1 cellular context compared by ENCODE assay signal in the genomic region with DNA sequence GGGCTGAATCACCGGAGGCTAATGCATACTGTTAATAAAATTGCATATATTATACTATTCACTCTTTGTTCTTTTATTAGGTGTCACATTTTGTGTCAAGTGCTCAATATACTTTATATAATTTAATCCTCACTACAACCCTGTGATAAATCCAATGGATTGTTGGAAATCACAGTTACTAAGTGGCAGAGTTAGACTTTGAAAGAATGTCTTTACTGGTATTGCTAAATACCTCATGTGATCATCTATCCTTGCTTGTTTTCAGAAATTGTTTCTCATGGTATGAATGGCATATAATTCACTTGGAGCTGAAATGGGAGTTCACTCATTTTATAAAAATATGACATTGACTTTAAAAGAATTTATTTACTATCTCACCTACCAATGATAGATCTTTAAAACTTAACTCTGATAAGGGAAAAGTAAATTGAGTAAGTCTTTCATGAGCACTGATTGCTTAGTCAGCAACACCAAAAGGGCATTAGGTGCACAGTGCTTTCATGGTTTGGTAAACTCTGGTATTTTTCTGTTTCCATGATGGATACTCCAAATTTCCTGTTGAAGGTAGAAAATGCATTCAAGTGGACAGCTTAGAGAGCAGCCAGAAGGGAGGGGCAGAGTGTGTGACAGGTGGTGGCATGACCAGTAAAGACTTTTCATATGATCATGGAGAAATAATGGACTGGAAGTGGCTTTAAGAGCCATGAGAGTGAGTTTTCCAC.
TF ChIP-seq lines count a peak whose summit lies in the region.

No MANE protein-coding gene starts in this region.

TF ChIP-seq in WTC11, 78 proteins besides CTCF, POLR2A, EP300 and RAD21 (continued from another document):
- no peak for TF ChIP-seq IRF2 (CRISPR knock-in tag; IDR thresholded peaks at IDR 0.05; ENCODE audit: borderline replicate concordance, low read depth)
- TF ChIP-seq ZNF232 (CRISPR knock-in tag; IDR thresholded peaks at IDR 0.05) = no peak
- TF ChIP-seq, protein P1, sequence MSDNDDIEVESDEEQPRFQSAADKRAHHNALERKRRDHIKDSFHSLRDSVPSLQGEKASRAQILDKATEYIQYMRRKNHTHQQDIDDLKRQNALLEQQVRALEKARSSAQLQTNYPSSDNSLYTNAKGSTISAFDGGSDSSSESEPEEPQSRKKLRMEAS (CRISPR knock-in tag; IDR thresholded peaks at IDR 0.05) = no peak
- no peak for TF ChIP-seq FOXJ3 (CRISPR knock-in tag; IDR thresholded peaks at IDR 0.05; ENCODE audit: borderline replicate concordance)
- TF ChIP-seq, protein P2, sequence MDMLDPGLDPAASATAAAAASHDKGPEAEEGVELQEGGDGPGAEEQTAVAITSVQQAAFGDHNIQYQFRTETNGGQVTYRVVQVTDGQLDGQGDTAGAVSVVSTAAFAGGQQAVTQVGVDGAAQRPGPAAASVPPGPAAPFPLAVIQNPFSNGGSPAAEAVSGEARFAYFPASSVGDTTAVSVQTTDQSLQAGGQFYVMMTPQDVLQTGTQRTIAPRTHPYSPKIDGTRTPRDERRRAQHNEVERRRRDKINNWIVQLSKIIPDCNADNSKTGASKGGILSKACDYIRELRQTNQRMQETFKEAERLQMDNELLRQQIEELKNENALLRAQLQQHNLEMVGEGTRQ (CRISPR knock-in tag; IDR thresholded peaks at IDR 0.05) = no peak
- TF ChIP-seq TEAD4 (CRISPR knock-in tag; IDR thresholded peaks at IDR 0.05) = no peak
- TF ChIP-seq, protein P3, sequence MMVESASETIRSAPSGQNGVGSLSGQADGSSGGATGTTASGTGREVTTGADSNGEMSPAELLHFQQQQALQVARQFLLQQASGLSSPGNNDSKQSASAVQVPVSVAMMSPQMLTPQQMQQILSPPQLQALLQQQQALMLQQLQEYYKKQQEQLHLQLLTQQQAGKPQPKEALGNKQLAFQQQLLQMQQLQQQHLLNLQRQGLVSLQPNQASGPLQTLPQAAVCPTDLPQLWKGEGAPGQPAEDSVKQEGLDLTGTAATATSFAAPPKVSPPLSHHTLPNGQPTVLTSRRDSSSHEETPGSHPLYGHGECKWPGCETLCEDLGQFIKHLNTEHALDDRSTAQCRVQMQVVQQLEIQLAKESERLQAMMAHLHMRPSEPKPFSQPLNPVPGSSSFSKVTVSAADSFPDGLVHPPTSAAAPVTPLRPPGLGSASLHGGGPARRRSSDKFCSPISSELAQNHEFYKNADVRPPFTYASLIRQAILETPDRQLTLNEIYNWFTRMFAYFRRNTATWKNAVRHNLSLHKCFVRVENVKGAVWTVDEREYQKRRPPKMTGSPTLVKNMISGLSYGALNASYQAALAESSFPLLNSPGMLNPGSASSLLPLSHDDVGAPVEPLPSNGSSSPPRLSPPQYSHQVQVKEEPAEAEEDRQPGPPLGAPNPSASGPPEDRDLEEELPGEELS (CRISPR knock-in tag; IDR thresholded peaks at IDR 0.05) = no peak
- TF ChIP-seq NFYB (CRISPR knock-in tag; conservative IDR thresholded peaks at IDR 0.05; ENCODE audit: low read depth) = no peak
